In the genomic region with DNA sequence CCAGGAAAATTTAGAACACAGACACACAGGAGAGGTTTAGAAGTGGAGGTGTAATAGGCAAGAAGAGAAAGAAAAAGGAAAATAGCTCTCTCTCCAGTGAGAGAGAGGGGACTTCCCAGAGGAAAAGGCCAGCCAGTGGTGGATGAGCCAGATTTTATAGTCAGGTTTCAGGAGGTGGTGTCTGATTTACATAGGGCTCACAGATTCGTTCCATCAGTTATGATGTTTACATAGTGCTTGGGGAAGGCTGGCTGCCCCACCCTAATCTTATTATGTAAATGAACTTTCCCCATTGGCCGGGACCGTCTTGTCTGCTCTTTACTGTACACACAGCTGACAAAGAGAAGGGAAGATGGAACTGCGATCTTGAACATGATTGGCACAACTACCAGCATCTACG, we compare ENCODE assay signal across 17 cellular contexts.
DNase-seq lines count a peak whose midpoint lies in the region; TF ChIP-seq lines count a peak whose summit lies in the region.
"Had no signal": no experiment of that assay in that cellular context is flagged by ENCODE, and none has a peak within 500 bp of the region (broad histone marks: within the 10 kb centered on the region; RNA-seq: fewer than 3 reads in every experiment).

No MANE protein-coding gene starts in this region.

- H3K79me2 ChIP-seq in trophoblast cell (ENCODE audit: control insufficient read depth, insufficient read depth, low read length, poor library complexity), result no peaks in the 10 kb centered on the region

- H2AFZ ChIP-seq in trophoblast cell (ENCODE audit: insufficient read depth, low read length, poor library complexity), result no peak overlapping the region

- H3K27ac ChIP-seq in trophoblast cell (ENCODE audit: low read depth, low read length), result no peak overlapping the region
- H3K27ac ChIP-seq: brain microvascular endothelial cell, vagina had no signal

- H3K27ac Mint-ChIP-seq in glutamatergic neuron (ENCODE audit: unreplicated experiment), result peak overlapping the region; percentile 66
- no peak overlapping the region for H3K27ac Mint-ChIP-seq in T-helper 2 cell treated with Interferon-gamma antibody and Interleukin-4, amounts not matched to agents 5 μg/mL and 100 μg/mL, for 36 hours
- H3K27ac Mint-ChIP-seq: activated naive CD8-positive, alpha-beta T cell; activated T-cell treated with anti-CD3 and anti-CD28 coated beads, Interleukin-2, amount 50 U/mL, for 24 hours had no signal

- H3K14ac ChIP-seq in trophoblast cell (ENCODE audit: low read length), result no peak overlapping the region

- no peaks in the 10 kb centered on the region for H3K4me1 ChIP-seq in trophoblast cell (ENCODE audit: control insufficient read depth in 1 of 2, insufficient read depth in 2 of 2, low read length in 2 of 2)
- H3K4me1 ChIP-seq: vagina had no signal

- no peaks in the 10 kb centered on the region for H3K27me3 ChIP-seq in trophoblast cell (ENCODE audit: insufficient read depth, low read length)
- H3K27me3 ChIP-seq: brain microvascular endothelial cell, vagina had no signal

- H3K9ac ChIP-seq in trophoblast cell (ENCODE audit: low read length), result no peak overlapping the region

- DNase-seq in DMS 273 (lab: John Stamatoyannopoulos, UW; ENCODE audit: unreplicated experiment) (peak; percentile 77), NCI-H1048 (lab: John Stamatoyannopoulos, UW) (peak; percentile 58), OCI-M1 (lab: John Stamatoyannopoulos, UW) (peak; percentile 16), glutamatergic neuron (no peak), NCI-H2107 (lab: John Stamatoyannopoulos, UW) (no peak), trophoblast cell (no peak)
- no peak for DNase-seq in activated naive CD4-positive, alpha-beta T cell treated with Interleukin-2 at 50 U/mL for 16 hours
- DNase-seq in T-helper 2 cell treated with Interferon-gamma antibody and Interleukin-4, amounts not matched to agents 5 μg/mL and 100 μg/mL, for 36 hours (ENCODE audit: low spot score), result no peak
- DNase-seq: activated CD4-positive, alpha-beta T cell treated with anti-CD3 and anti-CD28 coated beads, Interleukin-2, amount 50 U/mL, for 48 hours; activated T-cell treated with anti-CD3 and anti-CD28 coated beads, Interleukin-2, amount 50 U/mL, for 24 hours; brain microvascular endothelial cell; COR-L47; left cardiac atrium; retina; stimulated activated CD4-positive, alpha-beta T cell treated with anti-CD3 and anti-CD28 coated beads, Interleukin-15, amount 100 ng/mL, for 24 hours had no signal

- H3K4ac ChIP-seq in trophoblast cell (ENCODE audit: low read depth, low read length), result no peak overlapping the region

- no peak overlapping the region for H2AK5ac ChIP-seq in trophoblast cell (ENCODE audit: low read length)

- no peak overlapping the region for H3K18ac ChIP-seq in trophoblast cell (ENCODE audit: low read length)

- H3K23ac ChIP-seq in trophoblast cell (ENCODE audit: low read length), result no peak overlapping the region

- H2BK12ac ChIP-seq in trophoblast cell (ENCODE audit: low read length), result no peak overlapping the region

- H3K9me3 ChIP-seq in trophoblast cell (ENCODE audit: insufficient read depth, low read depth, low read length), result peaks cover under 1% of the 10 kb centered on the region
- H3K9me3 ChIP-seq: vagina had no signal

- H3K4me1 Mint-ChIP-seq in glutamatergic neuron (ENCODE audit: low read depth, unreplicated experiment), result peaks cover 39% of the 10 kb centered on the region
- H3K4me1 Mint-ChIP-seq in T-helper 2 cell treated with Interferon-gamma antibody and Interleukin-4, amounts not matched to agents 5 μg/mL and 100 μg/mL, for 36 hours (ENCODE audit: low read depth), result no peaks in the 10 kb centered on the region

- no peak overlapping the region for H3K4me2 ChIP-seq in trophoblast cell (ENCODE audit: low read length)

- no peaks in the 10 kb centered on the region for H3K36me3 ChIP-seq in trophoblast cell (ENCODE audit: control insufficient read depth in 1 of 2, insufficient read depth in 2 of 2, low read length in 2 of 2)
- H3K36me3 ChIP-seq: brain microvascular endothelial cell, vagina had no signal

- no peak overlapping the region for H2BK120ac ChIP-seq in trophoblast cell (ENCODE audit: insufficient read depth, low read length, poor library complexity)

- WGBS in trophoblast cell (ENCODE audit: extremely low coverage, insufficient coverage, insufficient read length), result no CpG with 5 or more reads among the region's 5 CpGs

- H3K9me3 Mint-ChIP-seq in glutamatergic neuron (ENCODE audit: unreplicated experiment), result peaks cover 4% of the 10 kb centered on the region
- H3K9me3 Mint-ChIP-seq in T-helper 2 cell treated with Interferon-gamma antibody and Interleukin-4, amounts not matched to agents 5 μg/mL and 100 μg/mL, for 36 hours, result peaks cover 9% of the 10 kb centered on the region

- no peak overlapping the region for H4K8ac ChIP-seq in trophoblast cell (ENCODE audit: low read depth, low read length)

- no peaks in the 10 kb centered on the region for H3K79me1 ChIP-seq in trophoblast cell (ENCODE audit: low read length)

- no peak overlapping the region for H2BK5ac ChIP-seq in trophoblast cell (ENCODE audit: low read depth, low read length, poor library complexity)

- no peak for TF ChIP-seq CTCF in glutamatergic neuron (IDR thresholded peaks at IDR 0.05; ENCODE audit: partially characterized antibody, unreplicated experiment)

- no peak overlapping the region for H3K4me3 ChIP-seq in trophoblast cell (ENCODE audit: low read depth, low read length)
- H3K4me3 ChIP-seq: vagina had no signal

- no peak overlapping the region for H4K91ac ChIP-seq in trophoblast cell (ENCODE audit: low read depth, low read length)

- H4K12ac ChIP-seq in trophoblast cell (ENCODE audit: low read depth, low read length), result no peak overlapping the region

- peaks cover 5% of the 10 kb centered on the region for H3K27me3 Mint-ChIP-seq in glutamatergic neuron (ENCODE audit: unreplicated experiment)
- H3K27me3 Mint-ChIP-seq in T-helper 2 cell treated with Interferon-gamma antibody and Interleukin-4, amounts not matched to agents 5 μg/mL and 100 μg/mL, for 36 hours (ENCODE audit: low read depth), result no peaks in the 10 kb centered on the region
- H3K27me3 Mint-ChIP-seq: activated naive CD8-positive, alpha-beta T cell; activated T-cell treated with anti-CD3 and anti-CD28 coated beads, Interleukin-2, amount 50 U/mL, for 24 hours had no signal

- H3K36me3 Mint-ChIP-seq in glutamatergic neuron (ENCODE audit: unreplicated experiment), result peaks cover 14% of the 10 kb centered on the region
- no peaks in the 10 kb centered on the region for H3K36me3 Mint-ChIP-seq in T-helper 2 cell treated with Interferon-gamma antibody and Interleukin-4, amounts not matched to agents 5 μg/mL and 100 μg/mL, for 36 hours (ENCODE audit: low read depth)
- H3K36me3 Mint-ChIP-seq: activated naive CD8-positive, alpha-beta T cell had no signal

- no peak overlapping the region for H3K4me3 Mint-ChIP-seq in glutamatergic neuron (ENCODE audit: unreplicated experiment)
- H3K4me3 Mint-ChIP-seq in T-helper 2 cell treated with Interferon-gamma antibody and Interleukin-4, amounts not matched to agents 5 μg/mL and 100 μg/mL, for 36 hours, result no peak overlapping the region
- H3K4me3 Mint-ChIP-seq: activated naive CD8-positive, alpha-beta T cell; activated T-cell treated with anti-CD3 and anti-CD28 coated beads, Interleukin-2, amount 50 U/mL, for 24 hours had no signal

Comparison
In these comparisons a context has a peak if more than half of its experiments do, and no peak if none do; other contexts are left out.
1. DNase-seq: peak in DMS 273 (single experiment), NCI-H1048 (single experiment) and OCI-M1 (single experiment); none in glutamatergic neuron (single experiment), activated naive CD4-positive, alpha-beta T cell treated with Interleukin-2 at 50 U/mL for 16 hours (single experiment), NCI-H2107 (single experiment), trophoblast cell (0 of 2) and T-helper 2 cell treated with Interferon-gamma antibody and Interleukin-4, amounts not matched to agents 5 μg/mL and 100 μg/mL, for 36 hours (single experiment).